In genomic region chr11:86068138-86068861, GRCh38 we compare ENCODE assay signal across 8 cellular contexts. TPM values are rescaled to one million over a fixed set of nuclear protein-coding genes. Genes with fewer than 3 reads are reported as not detected.
DNase-seq lines count a peak whose midpoint lies in the region; ATAC-seq and TF ChIP-seq lines count a peak whose summit lies in the region.

No MANE protein-coding gene starts in this region.

- H3K4me1 ChIP-seq in CD4-positive, alpha-beta memory T cell (ENCODE audit: insufficient read depth, low read length), result peaks cover 39% of the 10 kb centered on the region
- peaks cover 5% of the 10 kb centered on the region for H3K4me1 ChIP-seq in iPS-15b (ENCODE audit: control insufficient read depth, insufficient read depth, low read length)
- H3K4me1 ChIP-seq in gastrocnemius medialis, result peaks cover 39 to 41% of the 10 kb centered on the region in 2 donors

- H3K27ac ChIP-seq in CD4-positive, alpha-beta memory T cell (ENCODE audit: low read depth, low read length), result peak overlapping the region; percentile 81
- peak overlapping the region; percentile 97 to 100 (median 98) for H3K27ac ChIP-seq in gastrocnemius medialis

- no peaks in the 10 kb centered on the region for H3K9me3 Mint-ChIP-seq in CD4-positive, alpha-beta memory T cell

- ATAC-seq in GM19351 (IDR thresholded peaks at IDR 0.05; ENCODE audit: unreplicated experiment), result peak; percentile 8
- ATAC-seq in HG03457 (IDR thresholded peaks at IDR 0.05; ENCODE audit: unreplicated experiment), result peak; percentile 4
- peak; percentile 38 to 45 for ATAC-seq in gastrocnemius medialis

- no peaks in the 10 kb centered on the region for H3K9me3 ChIP-seq in CD4-positive, alpha-beta memory T cell (ENCODE audit: control insufficient read depth in 1 of 2, low read length in 2 of 2)
- H3K9me3 ChIP-seq in iPS-15b (ENCODE audit: control insufficient read depth, insufficient read depth, low read length) (no peaks in the 10 kb centered on the region), gastrocnemius medialis (no peaks in the 10 kb centered on the region)

- peak overlapping the region; percentile 32 to 92 for H3K4me3 ChIP-seq in CD4-positive, alpha-beta memory T cell (ENCODE audit: low read length in 2 of 2)
- H3K4me3 ChIP-seq in astrocyte of the cerebellum (ENCODE audit: low read depth, low read length), result peak overlapping the region; percentile 94
- H3K4me3 ChIP-seq in iPS-15b (ENCODE audit: low read depth, low read length), result peak overlapping the region; percentile 96
- H3K4me3 ChIP-seq in gastrocnemius medialis, result peak overlapping the region; percentile 80 to 100 (median 90)

- intact Hi-C loops in CD4-positive, alpha-beta memory T cell (cut with micrococcal nuclease), result loop anchor here (2.0 to 5.0 kb wide), 4 partner anchors 235 to 403 kb away; partner anchors contain the start of genes CREBZF and HIKESHI
- intact Hi-C loops in gastrocnemius medialis (cut with DNase I; ENCODE audit: low total_unique reads), result loop anchor here (5.0 kb wide), 2 partner anchors 174 to 234 kb away; partner anchors contain the start of genes EED and HIKESHI

- DNase-seq in CD4-positive, alpha-beta memory T cell, result peak in 4 of 5 donors; percentile 37 to 70 (median 44)
- DNase-seq in SW480 (ENCODE audit: low spot score), result peak; percentile 52
- no peak for DNase-seq in astrocyte of the cerebellum (ENCODE audit: low read depth)
- peak; percentile 36 to 47 for DNase-seq in gastrocnemius medialis
- no peak for DNase-seq in AML-193 (lab: John Stamatoyannopoulos, UW)

- in situ Hi-C loops in astrocyte of the cerebellum (cut with HindIII; ENCODE audit: low sequenced_read_pairs), result loop anchor here (5.0 kb wide), 1 partner anchor 79 kb away; no protein-coding TSS in a partner anchor
- in situ Hi-C loops in gastrocnemius medialis (cut with MboI; ENCODE audit: low sequenced_read_pairs in 4 of 4), result loop anchor here in 1 of 4 donors (25.0 kb wide), 1 partner anchor 431 kb away; the partner anchor contains the start of genes DLG2, TMEM126A and TMEM126B

- POLR2A ChIA-PET in CD4-positive, alpha-beta memory T cell (lab: Charles Lee; ENCODE audit: partially characterized antibody), result interaction anchor here (0.6 to 3.9 kb wide), 25 partner anchors 8 to 440 kb away, joined by 3 to 40 read pairs (median 5); partner anchors contain the start of genes CCDC83, EED, HIKESHI and TMEM126A

- H3K36me3 ChIP-seq in CD4-positive, alpha-beta memory T cell (ENCODE audit: insufficient read depth, low read length), result no peaks in the 10 kb centered on the region
- H3K36me3 ChIP-seq in iPS-15b (ENCODE audit: control insufficient read depth, insufficient read depth, low read length) (no peaks in the 10 kb centered on the region), gastrocnemius medialis (no peaks in the 10 kb centered on the region)

- CTCF ChIA-PET in CD4-positive, alpha-beta memory T cell (lab: Charles Lee; ENCODE audit: partially characterized antibody), result interaction anchor here (0.5 to 4.0 kb wide), 13 partner anchors 10 to 213 kb away, joined by 3 to 45 read pairs (median 4); partner anchors contain the start of gene CCDC83

- TF ChIP-seq CTCF in astrocyte of the cerebellum (IDR thresholded peaks at IDR 0.05; ENCODE audit: low read depth, low read length, missing control alignments) (no peak), gastrocnemius medialis (IDR thresholded peaks at IDR 0.05 in 4 of 5, conservative IDR thresholded peaks at IDR 0.05 in 1 of 5) (no peak)

- H3K27ac Mint-ChIP-seq in CD4-positive, alpha-beta memory T cell, result peak overlapping the region; percentile 89 to 98 (median 96)

- peak overlapping the region; percentile 81 for H3K9ac ChIP-seq in iPS-15b (ENCODE audit: low read depth, low read length)

- peak overlapping the region; percentile 93 to 99 (median 98) for H3K4me3 Mint-ChIP-seq in CD4-positive, alpha-beta memory T cell

- H3K27me3 ChIP-seq in CD4-positive, alpha-beta memory T cell (ENCODE audit: insufficient read depth, low read length), result no peaks in the 10 kb centered on the region
- H3K27me3 ChIP-seq in iPS-15b (ENCODE audit: control insufficient read depth, insufficient read depth, low read length), result no peaks in the 10 kb centered on the region
- H3K27me3 ChIP-seq in gastrocnemius medialis, result no peaks in the 10 kb centered on the region

- peaks cover 0 to under 1% of the 10 kb centered on the region in 2 donors for H3K27me3 Mint-ChIP-seq in CD4-positive, alpha-beta memory T cell

- peak in 1 of 2 donors; percentile 25 for TF ChIP-seq POLR2A in gastrocnemius medialis (IDR thresholded peaks at IDR 0.05)

- peaks cover 20 to 53% (median 33%) of the 10 kb centered on the region in 4 donors for H3K4me1 Mint-ChIP-seq in CD4-positive, alpha-beta memory T cell

- peaks cover 0 to 24% of the 10 kb centered on the region in 2 donors for H3K36me3 Mint-ChIP-seq in CD4-positive, alpha-beta memory T cell

RNA-seq across cellular contexts. Expression of gene PICALM, which starts 0.6 kb away (rescaled TPM):
- total RNA-seq in CD4-positive, alpha-beta memory T cell, result 100 to 1,000 TPM; 127 to 138 TPM
- polyA plus RNA-seq in CD4-positive, alpha-beta memory T cell, result 10 to 100 TPM; 15.3 to 26.3 TPM
- 100 to 1,000 TPM in 2 of 4 donors, 10 to 100 TPM in 2; 82.3 to 125 (median 107) TPM for total RNA-seq in gastrocnemius medialis

Comparison
In these comparisons a context has a peak if more than half of its experiments do, and no peak if none do; other contexts are left out.
1. DNase-seq: peak in CD4-positive, alpha-beta memory T cell (4 of 5), SW480 (single experiment) and gastrocnemius medialis (2 of 2); none in astrocyte of the cerebellum (single experiment) and AML-193 (0 of 2).
2. Peak in every context shown above with its lines, with median percentiles within 50 percentile points of each other: H3K4me3 ChIP-seq and ATAC-seq.